Comparison of ENCODE assay signal across 13 cellular contexts in the genomic region with DNA sequence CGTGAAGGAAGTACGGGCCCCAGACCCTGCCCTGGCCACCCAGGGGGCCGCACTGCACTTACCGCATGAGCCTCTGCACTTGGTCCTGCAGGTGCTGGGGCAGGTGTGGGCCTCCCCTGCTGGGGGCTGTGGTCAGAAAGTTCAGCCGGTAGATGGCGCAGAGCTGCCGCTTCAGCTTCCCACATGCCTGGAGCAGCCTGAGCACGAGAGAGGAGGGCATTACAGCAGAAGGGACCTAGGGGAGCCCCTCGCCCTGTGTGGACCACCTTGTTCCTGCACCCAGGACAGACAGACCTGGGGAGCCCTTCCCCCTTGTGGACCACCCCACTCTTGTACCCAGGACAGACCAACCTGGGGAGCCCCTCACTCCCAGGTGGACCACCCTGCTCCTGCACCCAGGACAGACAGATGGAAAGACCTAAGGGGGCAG. TPM values are rescaled to one million over a fixed set of nuclear protein-coding genes. Genes with fewer than 3 reads are reported as not detected.
DNase-seq lines count a peak whose midpoint lies in the region; ATAC-seq, FAIRE-seq and TF ChIP-seq lines count a peak whose summit lies in the region.
"Had no signal": no experiment of that assay in that cellular context is flagged by ENCODE, and none has a peak within 500 bp of the region (broad histone marks: within the 10 kb centered on the region; RNA-seq: fewer than 3 reads in every experiment).

No MANE protein-coding gene starts in this region.

- no peak overlapping the region for H3K27ac Mint-ChIP-seq in mesothelial cell of epicardium
- H3K27ac Mint-ChIP-seq: T-helper 17 cell had no signal

- TF ChIP-seq CTCF in astrocyte of the spinal cord (IDR thresholded peaks at IDR 0.05; ENCODE audit: low read depth, low read length), result peak; percentile 21
- TF ChIP-seq CTCF in mesothelial cell of epicardium (IDR thresholded peaks at IDR 0.05; ENCODE audit: unreplicated experiment), result peak; percentile 22

- no peaks in the 10 kb centered on the region for H3K4me1 Mint-ChIP-seq in mesothelial cell of epicardium
- H3K4me1 Mint-ChIP-seq: CD8-positive, alpha-beta memory T cell had no signal

- no peak overlapping the region for H3K4me3 Mint-ChIP-seq in mesothelial cell of epicardium
- H3K4me3 Mint-ChIP-seq: CD8-positive, alpha-beta memory T cell; T-helper 17 cell had no signal

- ATAC-seq in GM21529 (IDR thresholded peaks at IDR 0.05; ENCODE audit: unreplicated experiment) (no peak), GM21526 (IDR thresholded peaks at IDR 0.05; ENCODE audit: low FRiP score, unreplicated experiment) (no peak)
- ATAC-seq: T-helper 17 cell had no signal

- in situ Hi-C loops in astrocyte of the spinal cord (cut with HindIII; ENCODE audit: low sequenced_read_pairs), result no loop called here

- no peaks in the 10 kb centered on the region for H3K27me3 Mint-ChIP-seq in mesothelial cell of epicardium (ENCODE audit: low read depth)
- H3K27me3 Mint-ChIP-seq: CD8-positive, alpha-beta memory T cell; T-helper 17 cell had no signal

- H3K9me3 Mint-ChIP-seq in mesothelial cell of epicardium, result no peaks in the 10 kb centered on the region
- H3K9me3 Mint-ChIP-seq: CD8-positive, alpha-beta memory T cell had no signal

- FAIRE-seq in GM19239 (lab: Jason Lieb, UNC), result no peak

- no peak overlapping the region for H3K4me3 ChIP-seq in astrocyte of the spinal cord (ENCODE audit: low read depth, low read length)
- H3K4me3 ChIP-seq: PC-9 had no signal

- H3K36me3 Mint-ChIP-seq in mesothelial cell of epicardium, result peaks cover 4% of the 10 kb centered on the region

- DNase-seq in Daoy (ENCODE audit: low read depth), result peak; percentile 30
- DNase-seq in HuH-7 (ENCODE audit: low spot score), result peak; percentile 78
- no peak for DNase-seq in astrocyte of the spinal cord (ENCODE audit: low read depth, low spot score)
- no peak for DNase-seq in mesothelial cell of epicardium (ENCODE audit: low spot score in 2 of 2, unreplicated experiment in 2 of 2)
- no peak for DNase-seq in GM19239 (ENCODE audit: insufficient read length, low spot score)
- DNase-seq in NCI-H1436 (lab: John Stamatoyannopoulos, UW), result no peak
- DNase-seq: activated naive CD4-positive, alpha-beta T cell treated with anti-CD3 and anti-CD28 coated beads, Interleukin-2, amount 50 U/mL, for 16 hours; PC-9; right cardiac atrium; T-helper 17 cell had no signal

RNA-seq across cellular contexts. Expression of a gene that starts 8.7 kb away (rescaled TPM):
- 0.69 and 1.0 TPM in 2 replicates for total RNA-seq in Daoy (2014; rRNA removed; shearing (Covaris generic))
- 31.1 to 34.4 TPM (median 31.9 TPM) in 3 replicates for total RNA-seq in mesothelial cell of epicardium

RNA-seq across cellular contexts. Expression of a gene that starts 23.0 kb away (rescaled TPM):
- 6.3 and 7.6 TPM in 2 replicates for total RNA-seq in Daoy (2014; rRNA removed; shearing (Covaris generic))
- 47.0 to 52.8 TPM (median 51.7 TPM) in 3 replicates for total RNA-seq in mesothelial cell of epicardium

Comparison
In these comparisons a context has a peak if more than half of its experiments do, and no peak if none do; other contexts are left out.
1. DNase-seq: peak in Daoy (single experiment) and HuH-7 (single experiment); none in astrocyte of the spinal cord (single experiment), mesothelial cell of epicardium (0 of 2), GM19239 (single experiment) and NCI-H1436 (single experiment).
2. RNA of a gene that starts 8.7 kb away (total RNA-seq): 31.1 to 34.4 TPM in mesothelial cell of epicardium; 0.69 to 1.0 TPM in Daoy; every median in the first group is over 10 times any median in the second.